Comparison of ENCODE assay signal across 8 cellular contexts in genomic region chr7:24979470-24979862, GRCh38. TPM values are rescaled to one million over a fixed set of nuclear protein-coding genes. Genes with fewer than 3 reads are reported as not detected.
A peak's percentile ranks its signal among the peaks of the same experiment; 100 is the strongest.
DNase-seq lines count a peak whose midpoint lies in the region; ATAC-seq and TF ChIP-seq lines count a peak whose summit lies in the region.

No MANE protein-coding gene starts in this region.

- H3K4me1 ChIP-seq in OCI-LY7 (ENCODE audit: insufficient read depth, low read length, poor library complexity, severe bottlenecking) (peaks cover 63% of the 10 kb centered on the region), neutrophil (ENCODE audit: control insufficient read depth in 1 of 2, insufficient read depth in 1 of 2, low read depth in 1 of 2, low read length in 1 of 2) (peaks cover 26 to 27% of the 10 kb centered on the region in 2 experiments), thyroid gland (peaks cover 3 to 16% of the 10 kb centered on the region in 2 donors)

- peaks cover 33% of the 10 kb centered on the region for H3K36me3 Mint-ChIP-seq in activated T-helper 1 cell treated with anti-CD3 and anti-CD28 coated beads, Interleukin-12 subunit alpha, Interleukin-12 subunit beta, Interleukin-2, Interleukin-4 antibody, amounts not matched to agents 30 ng/mL and 10 ng/mL and 1 ng/mL, durations not matched to agents 14 hours and 24 hours and 36 hours (ENCODE audit: low read depth)

- ATAC-seq in GM18867 (IDR thresholded peaks at IDR 0.05; ENCODE audit: unreplicated experiment) (peak; percentile 54), HG03095 (IDR thresholded peaks at IDR 0.05; ENCODE audit: unreplicated experiment) (peak; percentile 40)

- H3K4me3 ChIP-seq in OCI-LY7 (ENCODE audit: low read depth, low read length, poor library complexity, severe bottlenecking), result peak overlapping the region; percentile 88
- peak overlapping the region; percentile 79 for H3K4me3 ChIP-seq in fibroblast of the aortic adventitia (ENCODE audit: low read depth, low read length)
- H3K4me3 ChIP-seq in neutrophil (ENCODE audit: low read depth in 1 of 2, low read length in 1 of 2), result peak overlapping the region; percentile 70 to 89
- H3K4me3 ChIP-seq in thyroid gland (replicated peaks in 1 of 3), result peak overlapping the region; percentile 51 to 72 (median 62)

- H3K36me3 ChIP-seq in OCI-LY7 (ENCODE audit: insufficient read depth, low read length), result peaks cover 27% of the 10 kb centered on the region; the same call in 1 of the 2 replicates
- H3K36me3 ChIP-seq in neutrophil, result no peaks in the 10 kb centered on the region
- H3K36me3 ChIP-seq in thyroid gland, result no peaks in the 10 kb centered on the region

- H2AFZ ChIP-seq in OCI-LY7 (ENCODE audit: low read length), result peak overlapping the region; percentile 1; the same call in 1 of the 2 replicates

- peaks cover 37% of the 10 kb centered on the region for H4K20me1 ChIP-seq in OCI-LY7 (ENCODE audit: insufficient read depth, low read length)

- H3K9me3 ChIP-seq in OCI-LY7 (ENCODE audit: low read length) (peaks cover 8% of the 10 kb centered on the region; the same call in 1 of the 2 replicates), neutrophil (no peaks in the 10 kb centered on the region), thyroid gland (no peaks in the 10 kb centered on the region)

- TF ChIP-seq CTCF in OCI-LY7 (conservative IDR thresholded peaks at IDR 0.05; ENCODE audit: low read length) (peak; percentile 68), fibroblast of the aortic adventitia (IDR thresholded peaks at IDR 0.05; ENCODE audit: insufficient read depth, low read length) (peak; percentile 50), neutrophil (IDR thresholded peaks at IDR 0.05) (no peak), thyroid gland (IDR thresholded peaks at IDR 0.05) (peak; percentile 25 to 54 (median 46))

- H3K27ac ChIP-seq in OCI-LY7 (ENCODE audit: low read depth, low read length, poor library complexity, severe bottlenecking), result peak overlapping the region; percentile 47
- H3K27ac ChIP-seq in neutrophil, result no peak overlapping the region
- H3K27ac ChIP-seq in thyroid gland, result peak overlapping the region; percentile 83 to 97 (median 89)

- H3K4me1 Mint-ChIP-seq in activated T-helper 1 cell treated with anti-CD3 and anti-CD28 coated beads, Interleukin-12 subunit alpha, Interleukin-12 subunit beta, Interleukin-2, Interleukin-4 antibody, amounts not matched to agents 30 ng/mL and 10 ng/mL and 1 ng/mL, durations not matched to agents 14 hours and 24 hours and 36 hours (ENCODE audit: low read depth), result peaks cover 63% of the 10 kb centered on the region

- peak overlapping the region; percentile 96 for H3K4me2 ChIP-seq in OCI-LY7 (ENCODE audit: low read length)

- POLR2A ChIA-PET in OCI-LY7 (lab: Charles Lee), result interaction anchor here (0.7 to 2.0 kb wide), 14 partner anchors 13 to 166 kb away, joined by 3 to 11 read pairs (median 4); no protein-coding TSS in a partner anchor

- peaks cover 53% of the 10 kb centered on the region for H3K79me2 ChIP-seq in OCI-LY7 (ENCODE audit: insufficient read depth, low read depth, low read length)

- H3K9me3 Mint-ChIP-seq in activated T-helper 1 cell treated with anti-CD3 and anti-CD28 coated beads, Interleukin-12 subunit alpha, Interleukin-12 subunit beta, Interleukin-2, Interleukin-4 antibody, amounts not matched to agents 30 ng/mL and 10 ng/mL and 1 ng/mL, durations not matched to agents 14 hours and 24 hours and 36 hours, result no peaks in the 10 kb centered on the region

- H3K27me3 Mint-ChIP-seq in activated T-helper 1 cell treated with anti-CD3 and anti-CD28 coated beads, Interleukin-12 subunit alpha, Interleukin-12 subunit beta, Interleukin-2, Interleukin-4 antibody, amounts not matched to agents 30 ng/mL and 10 ng/mL and 1 ng/mL, durations not matched to agents 14 hours and 24 hours and 36 hours (ENCODE audit: insufficient read depth), result peaks cover 2% of the 10 kb centered on the region

- H3K9me2 ChIP-seq in OCI-LY7 (ENCODE audit: insufficient read depth, low read length), result no peaks in the 10 kb centered on the region

- peak overlapping the region; percentile 96 for H3K4me3 Mint-ChIP-seq in activated T-helper 1 cell treated with anti-CD3 and anti-CD28 coated beads, Interleukin-12 subunit alpha, Interleukin-12 subunit beta, Interleukin-2, Interleukin-4 antibody, amounts not matched to agents 30 ng/mL and 10 ng/mL and 1 ng/mL, durations not matched to agents 14 hours and 24 hours and 36 hours

- no peak for TF ChIP-seq POLR2A in thyroid gland (IDR thresholded peaks at IDR 0.05)

- H3K27me3 ChIP-seq in neutrophil (peaks cover 88% of the 10 kb centered on the region), thyroid gland (no peaks in the 10 kb centered on the region)

- H3K27ac Mint-ChIP-seq in activated T-helper 1 cell treated with anti-CD3 and anti-CD28 coated beads, Interleukin-12 subunit alpha, Interleukin-12 subunit beta, Interleukin-2, Interleukin-4 antibody, amounts not matched to agents 30 ng/mL and 10 ng/mL and 1 ng/mL, durations not matched to agents 14 hours and 24 hours and 36 hours, result peak overlapping the region; percentile 85

- DNase-seq in Ammon's horn (ENCODE audit: low spot score) (peak; percentile 52), OCI-LY7 (ENCODE audit: low spot score) (peak; percentile 89), fibroblast of the aortic adventitia (ENCODE audit: low read depth) (no peak), thyroid gland (peak; percentile 77)
- peak; percentile 80 for DNase-seq in activated T-helper 1 cell treated with anti-CD3 and anti-CD28 coated beads, Interleukin-12 subunit alpha, Interleukin-12 subunit beta, Interleukin-2, Interleukin-4 antibody, amounts not matched to agents 30 ng/mL and 10 ng/mL and 1 ng/mL, durations not matched to agents 14 hours and 24 hours and 36 hours (ENCODE audit: low spot score)

- no TSS peak for BruUV-seq in OCI-LY7 (replicated peaks; lab: Mats Ljungman, UMichigan)

- WGBS in thyroid gland, 2 donors, result 0% methylated on average over 4 to 9 of the region's 42 CpGs

- intact Hi-C loops in OCI-LY7 (cut with micrococcal nuclease; ENCODE audit: unreplicated experiment), result loop anchor here (1.0 to 2.0 kb wide), 4 partner anchors 13 to 159 kb away; no protein-coding TSS in a partner anchor
- intact Hi-C loops in activated T-helper 1 cell treated with anti-CD3 and anti-CD28 coated beads, Interleukin-12 subunit alpha, Interleukin-12 subunit beta, Interleukin-2, Interleukin-4 antibody, amounts not matched to agents 30 ng/mL and 10 ng/mL and 1 ng/mL, durations not matched to agents 14 hours and 24 hours and 36 hours (cut with micrococcal nuclease), result loop anchor here (1.0 kb wide), 1 partner anchor 13 kb away; no protein-coding TSS in a partner anchor
- intact Hi-C loops in thyroid gland (cut with DNase I), result loop anchor here (10.0 kb wide), 1 partner anchor 95 kb away; no protein-coding TSS in a partner anchor

- CTCF ChIA-PET in OCI-LY7 (lab: Charles Lee; ENCODE audit: unreplicated experiment), result interaction anchor here (0.8 to 1.8 kb wide), 8 partner anchors 32 to 264 kb away, joined by 3 to 7 read pairs (median 4); no protein-coding TSS in a partner anchor

RNA-seq across cellular contexts. Expression of gene OSBPL3, which starts 0.5 kb away (rescaled TPM):
- total RNA-seq in OCI-LY7 (2014; rRNA removed; shearing (Covaris generic)), result 24.6 and 28.7 TPM in 2 replicates
- total RNA-seq in OCI-LY7 (2022), result 67.0 and 79.9 TPM in 2 replicates
- total RNA-seq in activated T-helper 1 cell treated with anti-CD3 and anti-CD28 coated beads, Interleukin-12 subunit alpha, Interleukin-12 subunit beta, Interleukin-2, Interleukin-4 antibody, amounts not matched to agents 30 ng/mL and 10 ng/mL and 1 ng/mL, durations not matched to agents 14 hours and 24 hours and 36 hours, result 90.6 and 101 TPM in 2 replicates
- total RNA-seq in fibroblast of the aortic adventitia (ENCODE audit: low replicate concordance), result 16.1 and 46.0 TPM in 2 replicates
- total RNA-seq in thyroid gland, result 10 to 100 TPM; 22.1 to 41.7 (median 34.3) TPM
